In genomic region chr3:23959147-23959900, GRCh38 we compare ENCODE assay signal across 1 cellular context.
TF ChIP-seq lines count a peak whose summit lies in the region.

No MANE protein-coding gene starts in this region.

TF ChIP-seq in HEK293, 187 proteins besides CTCF, POLR2A, EP300 and RAD21 (continued from another document):
- peak; percentile 49; the same call in 1 of the 2 replicates for TF ChIP-seq PRDM1 (tag by site-specific recombination; IDR thresholded peaks at IDR 0.05)
- peak; percentile 86 for TF ChIP-seq ZNF629 (tag by site-specific recombination; IDR thresholded peaks at IDR 0.05)
- peak; percentile 57 for TF ChIP-seq ZNF366 (tag by site-specific recombination; conservative IDR thresholded peaks at IDR 0.05)
- peak; percentile 96 for TF ChIP-seq PRDM10 (tag by site-specific recombination; IDR thresholded peaks at IDR 0.05)
- peak; percentile 52; the same call in 1 of the 2 replicates for TF ChIP-seq SP7 (tag by site-specific recombination; IDR thresholded peaks at IDR 0.05)
